Comparison of ENCODE assay signal across 9 cellular contexts in the genomic region with DNA sequence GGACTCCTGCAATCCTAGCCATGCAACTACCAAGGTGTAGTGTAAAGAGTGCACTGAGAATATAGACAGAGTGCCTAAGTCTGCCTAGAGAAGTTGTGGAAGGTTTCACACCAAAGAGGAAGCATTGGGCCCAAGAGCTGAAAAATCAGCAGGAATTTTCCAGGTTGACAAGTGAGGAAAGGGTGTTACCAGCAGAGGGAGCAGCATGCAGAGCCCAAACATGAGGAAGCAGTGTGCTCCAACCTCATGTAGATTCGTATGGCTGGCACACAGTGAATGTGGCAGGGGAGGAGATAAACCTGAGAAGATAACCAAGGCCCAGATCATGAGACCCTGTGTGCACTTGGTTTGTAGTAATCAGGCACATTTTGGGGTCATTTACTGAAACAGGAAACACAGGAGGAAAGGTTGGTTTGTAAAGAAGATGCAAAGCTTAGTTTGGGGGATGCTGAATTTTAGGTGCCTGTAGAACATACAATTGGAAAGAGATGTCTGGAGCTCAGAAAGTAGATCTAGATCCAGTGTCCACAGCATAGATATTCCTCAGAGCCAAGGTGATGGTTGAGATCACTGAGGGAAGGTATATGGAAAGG. TPM values are rescaled to one million over a fixed set of nuclear protein-coding genes. Genes with fewer than 3 reads are reported as not detected.
DNase-seq lines count a peak whose midpoint lies in the region; ATAC-seq, FAIRE-seq and TF ChIP-seq lines count a peak whose summit lies in the region.
"Had no signal": no experiment of that assay in that cellular context is flagged by ENCODE, and none has a peak within 500 bp of the region (broad histone marks: within the 10 kb centered on the region; RNA-seq: fewer than 3 reads in every experiment).

No MANE protein-coding gene starts in this region.

- H3K4me1 ChIP-seq in A549 (peaks cover 13% of the 10 kb centered on the region), mucosa of descending colon (ENCODE audit: low read depth) (no peaks in the 10 kb centered on the region), vagina (no peaks in the 10 kb centered on the region)

- peak; percentile 38 to 55; a peak in 4 of 5 replicates for TF ChIP-seq RAD21 in A549 (conservative IDR thresholded peaks at IDR 0.05 in 1 of 2, IDR thresholded peaks at IDR 0.05 in 1 of 2)

- intact Hi-C loops in mucosa of descending colon (cut with DNase I, micrococcal nuclease), result loop anchor here in 1 of 2 donors (5.0 kb wide), 1 partner anchor 68 kb away; no protein-coding TSS in a partner anchor
- intact Hi-C loops in vagina (cut with DNase I), result loop anchor here (10.0 kb wide), 1 partner anchor 66 kb away; no protein-coding TSS in a partner anchor

- ATAC-seq in A549 (peak; percentile 67 to 83; a peak in 5 of 6 replicates), mucosa of descending colon (peak; percentile 86), GM21619 (IDR thresholded peaks at IDR 0.05; ENCODE audit: unreplicated experiment) (no peak)

- H3K4me3 ChIP-seq in A549, result no peak overlapping the region
- H3K4me3 ChIP-seq in mucosa of descending colon, result no peak overlapping the region
- no peak overlapping the region for H3K4me3 ChIP-seq in vagina

- CTCF ChIA-PET in A549 (lab: Yijun Ruan, JAX), result interaction anchor here (0.6 to 3.1 kb wide), 24 partner anchors 8 to 377 kb away, joined by 3 to 26 read pairs (median 5); partner anchors contain the start of genes APBB1, ARFIP2 and TIMM10B

- TF ChIP-seq EP300 in A549 (IDR thresholded peaks at IDR 0.05), result no peak

- TF ChIP-seq CTCF in A549 (IDR thresholded peaks at IDR 0.05) (peak; percentile 55), GM10266 (IDR thresholded peaks at IDR 0.05; ENCODE audit: control insufficient read depth, insufficient read depth, low read depth, missing control alignments) (peak; percentile 57), mucosa of descending colon (IDR thresholded peaks at IDR 0.05) (peak; percentile 44), vagina (IDR thresholded peaks at IDR 0.05) (peak in 2 of 3 experiments; percentile 14 to 22)

- TF ChIP-seq POLR2A in A549 (IDR thresholded peaks at IDR 0.05; ENCODE audit: low read length), result no peak
- no peak for TF ChIP-seq POLR2A in vagina (IDR thresholded peaks at IDR 0.05)

- peak; percentile 65 to 68 for DNase-seq in A549 (ENCODE audit: low read depth in 1 of 2, low spot score in 1 of 2)
- no peak for DNase-seq in GM10266 (ENCODE audit: extremely low spot score)
- DNase-seq in NCI-H2029 treated with DMSO at 0.1 percent for 48 hours (lab: John Stamatoyannopoulos, UW), result peak; percentile 14
- DNase-seq in activated CD4-positive, alpha-beta T cell treated with anti-CD3 and anti-CD28 coated beads for 48 hours, result peak; percentile 39
- DNase-seq in epithelial cell of prostate (ENCODE audit: low read depth, low spot score), result peak; percentile 20
- DNase-seq in mucosa of descending colon, result peak in 1 of 3 donors; percentile 85
- no peak for DNase-seq in vagina (ENCODE audit: extremely low spot score in 2 of 2)

- no peak for FAIRE-seq in A549 (lab: Jason Lieb, UNC)
- FAIRE-seq: frontal cortex had no signal

- 0% methylated on average over 1 of the region's 1 CpG for WGBS in A549 (ENCODE audit: missing lambda C conversion rate)

- H3K36me3 ChIP-seq in mucosa of descending colon (ENCODE audit: low read depth) (no peaks in the 10 kb centered on the region), vagina (no peaks in the 10 kb centered on the region)

- no peak overlapping the region for H3K4me2 ChIP-seq in A549

- no peaks in the 10 kb centered on the region for H3K27me3 ChIP-seq in vagina

- no peaks in the 10 kb centered on the region for H3K9me3 ChIP-seq in A549
- H3K9me3 ChIP-seq in mucosa of descending colon, result no peaks in the 10 kb centered on the region
- H3K9me3 ChIP-seq in vagina, result no peaks in the 10 kb centered on the region

- no peak overlapping the region for H3K27ac ChIP-seq in A549
- no peak overlapping the region for H3K27ac ChIP-seq in epithelial cell of prostate
- no peak overlapping the region for H3K27ac ChIP-seq in vagina

- POLR2A ChIA-PET in A549 (lab: Yijun Ruan, JAX), result interaction anchor here (1.0 kb wide), 1 partner anchor 20 kb away, joined by 7 read pairs; the partner anchor contains the start of gene APBB1

TF ChIP-seq in A549, 52 proteins besides CTCF, POLR2A, EP300 and RAD21:
- TF ChIP-seq MAX (IDR thresholded peaks at IDR 0.05) (peak; percentile 44; the same call in 1 of the 2 replicates), POLR2AphosphoS2 (conservative IDR thresholded peaks at IDR 0.05; ENCODE audit: low read length) (no peak), HOXA7 (CRISPR knock-in tag; IDR thresholded peaks at IDR 0.05) (no peak), SMC3 (IDR thresholded peaks at IDR 0.05) (peak; percentile 53; the same call in 2 of the 3 replicates), NR3C1 (IDR thresholded peaks at IDR 0.05) (no peak), HEYL (CRISPR knock-in tag; IDR thresholded peaks at IDR 0.05) (no peak)

RNA-seq across cellular contexts. Expression of gene HPX, which starts 1.7 kb away (rescaled TPM):
- polyA plus RNA-seq in A549 (2011; rRNA removed), result 0.66 and 1.5 TPM in 2 replicates
- polyA plus RNA-seq in A549 (2012; cell fraction: cytosol; rRNA removed), result 0.36 and 0.44 TPM in 2 replicates
- 3.1 and 5.6 TPM in 2 replicates for polyA plus RNA-seq in A549 (2012; cell fraction: nucleus; rRNA removed)
- 0.35 to 0.70 TPM (median 0.57 TPM) in 3 replicates for polyA plus RNA-seq in A549 (2017; fragmentation: RNase III; extraction: RNeasy Plus Mini Kit Qiagen cat#74134 plus additional on column Dnase treatment)
- 2.3 and 2.6 TPM in 2 replicates for polyA minus RNA-seq in A549 (2011; rRNA and poly(A)+ RNA removed)
- 1 to 10 TPM; 2.0 to 7.0 (median 2.3) TPM for total RNA-seq in mucosa of descending colon
- 0.98 TPM for total RNA-seq in vagina

RNA-seq across cellular contexts. Expression of gene APBB1, which starts 20.2 kb away (rescaled TPM):
- 13.6 and 17.2 TPM in 2 replicates for polyA plus RNA-seq in A549 (2011; rRNA removed)
- 16.9 and 19.0 TPM in 2 replicates for polyA plus RNA-seq in A549 (2012; cell fraction: cytosol; rRNA removed)
- 25.6 and 26.3 TPM in 2 replicates for polyA plus RNA-seq in A549 (2012; cell fraction: nucleus; rRNA removed)
- 14.4 to 18.5 TPM (median 16.4 TPM) in 3 replicates for polyA plus RNA-seq in A549 (2017; fragmentation: RNase III; extraction: RNeasy Plus Mini Kit Qiagen cat#74134 plus additional on column Dnase treatment)
- polyA minus RNA-seq in A549 (2011; rRNA and poly(A)+ RNA removed), result 31.3 and 32.8 TPM in 2 replicates
- total RNA-seq in mucosa of descending colon, result 10 to 100 TPM in 1 of 3 donors, 1 to 10 TPM in 2; 5.2 to 64.7 (median 8.3) TPM
- total RNA-seq in vagina, result 59.7 TPM

RNA-seq across cellular contexts. Expression of gene TRIM3, which starts 34.7 kb away (rescaled TPM):
- polyA plus RNA-seq in A549 (2011; rRNA removed) (10.0 and 11.3 TPM in 2 replicates), A549 (2017; fragmentation: RNase III; extraction: RNeasy Plus Mini Kit Qiagen cat#74134 plus additional on column Dnase treatment) (17.5 to 19.8 TPM (median 19.6 TPM) in 3 replicates)
- polyA plus RNA-seq in A549 (2012; cell fraction: cytosol; rRNA removed), result 14.2 and 15.4 TPM in 2 replicates
- polyA plus RNA-seq in A549 (2012; cell fraction: nucleus; rRNA removed), result 81.0 and 86.4 TPM in 2 replicates
- 9.8 and 13.2 TPM in 2 replicates for polyA minus RNA-seq in A549 (2011; rRNA and poly(A)+ RNA removed)
- total RNA-seq in mucosa of descending colon (10 to 100 TPM; 28.0 to 57.8 (median 48.4) TPM), vagina (27.5 TPM)

RNA-seq across cellular contexts. Expression of gene ARFIP2, which starts 42.1 kb away (rescaled TPM):
- 87.9 and 88.5 TPM in 2 replicates for polyA plus RNA-seq in A549 (2011; rRNA removed)
- polyA plus RNA-seq in A549 (2012; cell fraction: cytosol; rRNA removed), result 66.8 and 75.5 TPM in 2 replicates
- 112 and 114 TPM in 2 replicates for polyA plus RNA-seq in A549 (2012; cell fraction: nucleus; rRNA removed)
- 68.7 to 80.0 TPM (median 79.2 TPM) in 3 replicates for polyA plus RNA-seq in A549 (2017; fragmentation: RNase III; extraction: RNeasy Plus Mini Kit Qiagen cat#74134 plus additional on column Dnase treatment)
- 66.9 and 74.9 TPM in 2 replicates for polyA minus RNA-seq in A549 (2011; rRNA and poly(A)+ RNA removed)
- 10 to 100 TPM; 52.7 to 85.0 (median 76.6) TPM for total RNA-seq in mucosa of descending colon
- 54.0 TPM for total RNA-seq in vagina

RNA-seq across cellular contexts. Expression of gene TIMM10B, which starts 42.2 kb away (rescaled TPM):
- polyA plus RNA-seq in A549 (2011; rRNA removed) (31.6 and 35.6 TPM in 2 replicates), A549 (2017; fragmentation: RNase III; extraction: RNeasy Plus Mini Kit Qiagen cat#74134 plus additional on column Dnase treatment) (20.6 to 24.4 TPM (median 22.0 TPM) in 3 replicates)
- 33.3 and 34.7 TPM in 2 replicates for polyA plus RNA-seq in A549 (2012; cell fraction: cytosol; rRNA removed)
- 24.3 and 29.1 TPM in 2 replicates for polyA plus RNA-seq in A549 (2012; cell fraction: nucleus; rRNA removed)
- polyA minus RNA-seq in A549 (2011; rRNA and poly(A)+ RNA removed), result 22.3 and 46.1 TPM in 2 replicates
- total RNA-seq in mucosa of descending colon (10 to 100 TPM; 36.9 to 42.4 (median 41.0) TPM), vagina (98.7 TPM)

Comparison
In these comparisons a context has a peak if more than half of its experiments do, and no peak if none do; other contexts are left out.
1. DNase-seq: peak in A549 (2 of 2), NCI-H2029 treated with DMSO at 0.1 percent for 48 hours (single experiment), activated CD4-positive, alpha-beta T cell treated with anti-CD3 and anti-CD28 coated beads for 48 hours (single experiment) and epithelial cell of prostate (single experiment); none in GM10266 (single experiment) and vagina (0 of 2).
2. Peak in every context shown above with its lines, with median percentiles within 50 percentile points of each other: CTCF ChIP-seq.